24 cellular contexts compared by ENCODE assay signal in the genomic region with DNA sequence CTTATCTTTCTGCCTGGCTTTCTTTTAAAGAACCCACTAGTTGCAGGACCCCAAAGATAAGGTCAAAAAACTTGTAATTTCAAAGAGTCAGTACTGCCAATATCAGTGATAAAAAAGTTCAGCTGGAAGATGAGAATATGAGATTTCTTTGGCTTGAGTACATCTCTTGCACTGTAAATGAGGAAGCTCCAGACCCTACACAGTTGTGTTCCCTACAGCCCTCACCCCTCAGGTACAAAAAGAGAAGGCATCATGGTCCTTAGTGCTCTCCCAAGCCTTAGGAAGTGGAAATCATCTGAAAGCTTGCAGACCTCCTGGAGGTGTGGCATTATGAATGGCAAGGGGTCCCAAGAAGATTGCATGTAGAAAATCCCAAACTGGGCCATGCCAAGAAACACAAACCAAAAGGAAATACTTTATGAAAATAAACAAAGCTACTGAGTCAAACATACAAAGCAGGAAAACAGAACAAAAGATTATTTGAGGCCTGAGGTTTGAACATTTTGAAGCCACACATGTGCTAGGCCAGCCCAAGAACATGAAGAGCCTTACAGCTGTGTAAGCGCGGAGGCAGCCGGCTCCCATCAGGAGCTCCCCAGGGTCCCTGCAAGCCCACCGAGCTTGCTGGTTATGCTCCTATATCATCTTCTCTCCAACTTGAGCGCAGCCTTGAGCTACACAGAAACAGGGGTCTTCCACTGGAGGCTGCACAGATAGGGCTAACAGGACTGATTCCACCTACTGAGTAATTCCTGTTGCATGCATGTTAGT.
DNase-seq lines count a peak whose midpoint lies in the region; ATAC-seq and TF ChIP-seq lines count a peak whose summit lies in the region.
"Had no signal": no experiment of that assay in that cellular context is flagged by ENCODE, and none has a peak within 500 bp of the region (broad histone marks: within the 10 kb centered on the region; RNA-seq: fewer than 3 reads in every experiment).

No MANE protein-coding gene starts in this region.

- CTCF ChIA-PET in PC-9 (lab: Charles Lee), result interaction anchor here (0.8 to 1.0 kb wide), 2 partner anchors 35 to 150 kb away, joined by 3 read pairs; no protein-coding TSS in a partner anchor

- no TSS peak for BruUV-seq in PC-9 (replicated peaks; lab: Mats Ljungman, UMichigan)

- H3K9me3 ChIP-seq in PC-9 (ENCODE audit: insufficient read depth, low read depth), result peaks cover 4% of the 10 kb centered on the region; the same call in 1 of the 2 replicates
- H3K9me3 ChIP-seq: lower lobe of right lung had no signal

- no peak for TF ChIP-seq CTCF in PC-9 (conservative IDR thresholded peaks at IDR 0.05)

- H3F3A ChIP-seq in PC-9 (ENCODE audit: insufficient read depth, low read depth), result peaks cover 21% of the 10 kb centered on the region

- peak; percentile 58 for ATAC-seq in sciatic nerve
- ATAC-seq: activated T-cell treated with anti-CD3 and anti-CD28 coated beads, Interleukin-2, amount 50 U/mL, for 4 hours; GM12878; right cardiac atrium had no signal

- H3K27me3 ChIP-seq in PC-9 (ENCODE audit: insufficient read depth, low read depth), result no peaks in the 10 kb centered on the region

- peaks cover 48% of the 10 kb centered on the region for H3K4me1 ChIP-seq in PC-9 (replicated peaks; ENCODE audit: insufficient read depth)

- no peak overlapping the region; the same call in 1 of the 2 replicates for H3K4me3 ChIP-seq in PC-9
- H3K4me3 ChIP-seq: GM12878, lower lobe of right lung had no signal

- no peak overlapping the region for H2AFZ ChIP-seq in PC-9

- DNase-seq in EH (ENCODE audit: low read depth) (peak; percentile 25), PC-9 (no peak), epithelial cell of prostate (ENCODE audit: low read depth, low spot score) (no peak), sciatic nerve (ENCODE audit: low spot score) (no peak), germinal center (ENCODE audit: low spot score) (no peak), SW480 (ENCODE audit: low spot score) (no peak), cortex of kidney (lab: John Stamatoyannopoulos, UW) (no peak)
- DNase-seq: activated CD4-positive, alpha-beta T cell treated with anti-CD3 and anti-CD28 coated beads for 4 hours; activated naive CD4-positive, alpha-beta T cell treated with anti-CD3 and anti-CD28 coated beads for 36 hours; activated T-cell treated with anti-CD3 and anti-CD28 coated beads, Interleukin-2, amount 50 U/mL, for 4 hours; amygdala; CD4-positive, alpha-beta memory T cell; effector CD4-positive, alpha-beta T cell; foreskin melanocyte; Karpas-422; kidney; NCI-H1092 treated with DMSO at 0.1 percent for 48 hours; NCI-H1930; NCI-H345; nucleus accumbens; right cardiac atrium; substantia nigra had no signal

- H4K20me1 ChIP-seq in PC-9 (ENCODE audit: insufficient read depth), result no peaks in the 10 kb centered on the region

- intact Hi-C loops in PC-9 (cut with micrococcal nuclease; ENCODE audit: unreplicated experiment), result loop anchor here (1.0 to 5.0 kb wide), 6 partner anchors 36 to 389 kb away; no protein-coding TSS in a partner anchor
- intact Hi-C loops in sciatic nerve (cut with DNase I), result no loop called here

- H3K4me2 ChIP-seq in PC-9, result peak overlapping the region; percentile 72

- no peaks in the 10 kb centered on the region for H3K9me2 ChIP-seq in PC-9 (ENCODE audit: insufficient read depth)

- peak overlapping the region; percentile 84 for H3K27ac ChIP-seq in PC-9
- peak overlapping the region; percentile 64 for H3K27ac ChIP-seq in epithelial cell of prostate
- H3K27ac ChIP-seq: lower lobe of right lung had no signal

- H3K79me2 ChIP-seq in PC-9 (ENCODE audit: low read depth), result no peaks in the 10 kb centered on the region

- H3K36me3 ChIP-seq in PC-9 (ENCODE audit: low read depth), result no peaks in the 10 kb centered on the region
- H3K36me3 ChIP-seq: lower lobe of right lung had no signal

- POLR2A ChIA-PET in PC-9 (lab: Charles Lee; ENCODE audit: unreplicated experiment), result interaction anchor here (0.6 to 0.7 kb wide), 5 partner anchors 63 to 221 kb away, joined by 4 to 7 read pairs (median 4); no protein-coding TSS in a partner anchor
